Comparison of ENCODE assay signal across 12 cellular contexts in genomic region chr1:36257375-36257767, GRCh38. TPM values are rescaled to one million over a fixed set of nuclear protein-coding genes. Genes with fewer than 3 reads are reported as not detected.
DNase-seq lines count a peak whose midpoint lies in the region; ATAC-seq and TF ChIP-seq lines count a peak whose summit lies in the region.
"Had no signal": no experiment of that assay in that cellular context is flagged by ENCODE, and none has a peak within 500 bp of the region (broad histone marks: within the 10 kb centered on the region; RNA-seq: fewer than 3 reads in every experiment).

No MANE protein-coding gene starts in this region.

- peaks cover 10% of the 10 kb centered on the region for H3K4me1 Mint-ChIP-seq in T-helper 2 cell treated with Interferon-gamma antibody and Interleukin-4, amounts not matched to agents 5 μg/mL and 100 μg/mL, for 36 hours (ENCODE audit: low read depth)

- no peak overlapping the region for H3K27ac Mint-ChIP-seq in T-helper 2 cell treated with Interferon-gamma antibody and Interleukin-4, amounts not matched to agents 5 μg/mL and 100 μg/mL, for 36 hours

- H3K36me3 ChIP-seq in OCI-LY7 (ENCODE audit: insufficient read depth, low read length), result peaks cover 87% of the 10 kb centered on the region

- H3K9me3 Mint-ChIP-seq in T-helper 2 cell treated with Interferon-gamma antibody and Interleukin-4, amounts not matched to agents 5 μg/mL and 100 μg/mL, for 36 hours, result no peaks in the 10 kb centered on the region

- H3K9me2 ChIP-seq in OCI-LY7 (ENCODE audit: insufficient read depth, low read length), result no peaks in the 10 kb centered on the region

- H3K27me3 Mint-ChIP-seq in T-helper 2 cell treated with Interferon-gamma antibody and Interleukin-4, amounts not matched to agents 5 μg/mL and 100 μg/mL, for 36 hours (ENCODE audit: low read depth), result no peaks in the 10 kb centered on the region

- no peak overlapping the region for H3K4me3 Mint-ChIP-seq in T-helper 2 cell treated with Interferon-gamma antibody and Interleukin-4, amounts not matched to agents 5 μg/mL and 100 μg/mL, for 36 hours

- peaks cover 29% of the 10 kb centered on the region for H3K4me1 ChIP-seq in OCI-LY7 (ENCODE audit: insufficient read depth, low read length, poor library complexity, severe bottlenecking)

- POLR2A ChIA-PET in OCI-LY7 (lab: Charles Lee), result no interaction called here

- peaks cover 10% of the 10 kb centered on the region for H4K20me1 ChIP-seq in OCI-LY7 (ENCODE audit: insufficient read depth, low read length)

- DNase-seq in T-helper 2 cell treated with Interferon-gamma antibody and Interleukin-4, amounts not matched to agents 5 μg/mL and 100 μg/mL, for 36 hours (ENCODE audit: low spot score), result peak; percentile 7
- DNase-seq in T-helper 2 cell, result no peak
- DNase-seq in OCI-LY7 (ENCODE audit: low spot score), result no peak
- peak; percentile 12 for DNase-seq in epithelial cell of prostate (ENCODE audit: low read depth, low spot score)
- peak; percentile 39 for DNase-seq in stimulated activated CD8-positive, alpha-beta memory T cell treated with anti-CD3 and anti-CD28 coated beads, Interleukin-4, amount 100 ng/mL, for 48 hours
- DNase-seq in NCI-H146 (lab: John Stamatoyannopoulos, UW), result no peak
- DNase-seq in NCI-H187 (lab: John Stamatoyannopoulos, UW), result no peak
- DNase-seq: NCI-H526 treated with DMSO at 0.1 percent for 48 hours had no signal

- H3K79me2 ChIP-seq in OCI-LY7 (ENCODE audit: insufficient read depth, low read depth, low read length), result peaks cover 74% of the 10 kb centered on the region

- intact Hi-C loops in OCI-LY7 (cut with micrococcal nuclease; ENCODE audit: unreplicated experiment), result no loop called here

- H3K27ac ChIP-seq in OCI-LY7 (ENCODE audit: low read depth, low read length, poor library complexity, severe bottlenecking) (peak overlapping the region; percentile 7), epithelial cell of prostate (peak overlapping the region; percentile 40)
- H3K27ac ChIP-seq: A549, gastroesophageal sphincter had no signal

- no peaks in the 10 kb centered on the region for H3K9me3 ChIP-seq in OCI-LY7 (ENCODE audit: low read length)
- H3K9me3 ChIP-seq: A549, gastroesophageal sphincter, HAP-1 had no signal

- no peak for ATAC-seq in HG02623 (IDR thresholded peaks at IDR 0.05; ENCODE audit: unreplicated experiment)
- ATAC-seq: A549, gastroesophageal sphincter had no signal

- peaks cover 19% of the 10 kb centered on the region for H3K36me3 Mint-ChIP-seq in T-helper 2 cell treated with Interferon-gamma antibody and Interleukin-4, amounts not matched to agents 5 μg/mL and 100 μg/mL, for 36 hours (ENCODE audit: low read depth)

- H3K4me3 ChIP-seq in OCI-LY7 (ENCODE audit: low read depth, low read length, poor library complexity, severe bottlenecking), result no peak overlapping the region
- H3K4me3 ChIP-seq: A549, gastroesophageal sphincter, HAP-1 had no signal

- no peak overlapping the region; the same call in 1 of the 2 replicates for H3K4me2 ChIP-seq in OCI-LY7 (ENCODE audit: low read length)
- H3K4me2 ChIP-seq: A549 had no signal

- no peak for TF ChIP-seq CTCF in OCI-LY7 (conservative IDR thresholded peaks at IDR 0.05; ENCODE audit: low read length)

- BruUV-seq in OCI-LY7 (replicated peaks; lab: Mats Ljungman, UMichigan), result no TSS peak

- H2AFZ ChIP-seq in OCI-LY7 (ENCODE audit: low read length), result no peak overlapping the region

- CTCF ChIA-PET in OCI-LY7 (lab: Charles Lee; ENCODE audit: unreplicated experiment), result no interaction called here

RNA-seq across cellular contexts. Expression of gene THRAP3, which starts 33.1 kb away (rescaled TPM):
- total RNA-seq in OCI-LY7 (2014; rRNA removed; shearing (Covaris generic)), result 76.1 and 98.7 TPM in 2 replicates
- total RNA-seq in OCI-LY7 (2022), result 131 and 132 TPM in 2 replicates

RNA-seq across cellular contexts. Expression of gene SH3D21, which starts 48.8 kb away (rescaled TPM):
- total RNA-seq in OCI-LY7 (2014; rRNA removed; shearing (Covaris generic)), result 15.2 and 16.4 TPM in 2 replicates
- 10.6 and 16.7 TPM in 2 replicates for total RNA-seq in OCI-LY7 (2022)

Comparison
In these comparisons a context has a peak if more than half of its experiments do, and no peak if none do; other contexts are left out.
1. DNase-seq: peak in T-helper 2 cell treated with Interferon-gamma antibody and Interleukin-4, amounts not matched to agents 5 μg/mL and 100 μg/mL, for 36 hours (single experiment), epithelial cell of prostate (single experiment) and stimulated activated CD8-positive, alpha-beta memory T cell treated with anti-CD3 and anti-CD28 coated beads, Interleukin-4, amount 100 ng/mL, for 48 hours (single experiment); none in T-helper 2 cell (0 of 5), OCI-LY7 (single experiment), NCI-H146 (single experiment) and NCI-H187 (0 of 2).